ENCODE assay signal across 10 cellular contexts in genomic region chr12:121955258-121956040, GRCh38. TPM values are rescaled to one million over a fixed set of nuclear protein-coding genes. Genes with fewer than 3 reads are reported as not detected.
DNase-seq lines count a peak whose midpoint lies in the region; ATAC-seq and TF ChIP-seq lines count a peak whose summit lies in the region.
"Had no signal": no experiment of that assay in that cellular context is flagged by ENCODE, and none has a peak within 500 bp of the region (broad histone marks: within the 10 kb centered on the region; RNA-seq: fewer than 3 reads in every experiment).

No MANE protein-coding gene starts in this region.

- no peak for TF ChIP-seq POLR2A in gastroesophageal sphincter (IDR thresholded peaks at IDR 0.05)

- POLR2A ChIA-PET in CD4-positive, alpha-beta T cell (lab: Charles Lee), result no interaction called here

- H3K79me2 ChIP-seq in GM23248 (ENCODE audit: insufficient read depth), result no peaks in the 10 kb centered on the region

- DNase-seq in GM23248, result peak; percentile 56
- peak; percentile 18 for DNase-seq in RPMI8226
- peak; percentile 32 for DNase-seq in superior temporal gyrus (ENCODE audit: extremely low spot score)
- no peak for DNase-seq in dedifferentiated amniotic fluid mesenchymal stem cell (ENCODE audit: extremely low spot score)
- no peak for DNase-seq in NCI-H524 treated with DMSO at 0.1 percent for 48 hours (lab: John Stamatoyannopoulos, UW)
- no peak for DNase-seq in CD4-positive, alpha-beta T cell
- DNase-seq: stimulated activated naive B cell treated with anti-CD40 and anti-IgM and Interleukin-4, amounts not matched to agents 10 μg/mL and 1 μg/mL and 100 μg/mL, for 72 hours had no signal

- H3K4me3 Mint-ChIP-seq in CD4-positive, alpha-beta T cell, result no peak overlapping the region
- H3K4me3 Mint-ChIP-seq: activated naive CD8-positive, alpha-beta T cell; stimulated activated naive B cell treated with anti-CD40 and anti-IgM and Interleukin-4, amounts not matched to agents 10 μg/mL and 1 μg/mL and 100 μg/mL, for 72 hours had no signal

- TF ChIP-seq EP300 in gastroesophageal sphincter (IDR thresholded peaks at IDR 0.05), result no peak

- no peaks in the 10 kb centered on the region for H3K4me1 Mint-ChIP-seq in CD4-positive, alpha-beta T cell (ENCODE audit: low read depth)

- no peaks in the 10 kb centered on the region for H3K27me3 Mint-ChIP-seq in CD4-positive, alpha-beta T cell
- H3K27me3 Mint-ChIP-seq: stimulated activated naive B cell treated with anti-CD40 and anti-IgM and Interleukin-4, amounts not matched to agents 10 μg/mL and 1 μg/mL and 100 μg/mL, for 72 hours had no signal

- H3K9me3 ChIP-seq in GM23248 (ENCODE audit: low read depth), result no peaks in the 10 kb centered on the region
- no peaks in the 10 kb centered on the region for H3K9me3 ChIP-seq in gastroesophageal sphincter
- H3K9me3 ChIP-seq in CD4-positive, alpha-beta T cell (ENCODE audit: control insufficient read depth, low read length), result no peaks in the 10 kb centered on the region
- H3K9me3 ChIP-seq: HAP-1 had no signal

- intact Hi-C loops in CD4-positive, alpha-beta T cell (cut with DNase I, micrococcal nuclease), result no loop called here

- H3K27ac ChIP-seq in GM23248 (no peak overlapping the region), gastroesophageal sphincter (no peak overlapping the region)
- no peak overlapping the region for H3K27ac ChIP-seq in CD4-positive, alpha-beta T cell (ENCODE audit: low read depth, low read length)

- H3K9me2 ChIP-seq in GM23248 (ENCODE audit: insufficient read depth), result no peaks in the 10 kb centered on the region

- 97 to 98% methylated on average over 10 of the region's 10 CpGs for WGBS in GM23248 (ENCODE audit: low coverage in 1 of 2, low lambda C conversion rate in 2 of 2, missing lambda C conversion rate in 2 of 2), 2 experiments
- WGBS in gastroesophageal sphincter (ENCODE audit: low coverage in 1 of 2), 2 donors, result 88 to 92% methylated on average over 4 to 5 of the region's 10 CpGs

- 0 out of 2 replicates have a peak, but pooled peaks cover 3% of the 10 kb centered on the region for H3F3A ChIP-seq in GM23248 (ENCODE audit: insufficient read depth)

- H3K27ac Mint-ChIP-seq in CD4-positive, alpha-beta T cell, result no peak overlapping the region
- H3K27ac Mint-ChIP-seq: activated naive CD8-positive, alpha-beta T cell; stimulated activated naive B cell treated with anti-CD40 and anti-IgM and Interleukin-4, amounts not matched to agents 10 μg/mL and 1 μg/mL and 100 μg/mL, for 72 hours had no signal

- H3K36me3 ChIP-seq in GM23248 (ENCODE audit: low read depth) (no peaks in the 10 kb centered on the region), gastroesophageal sphincter (no peaks in the 10 kb centered on the region)
- H3K36me3 ChIP-seq: HAP-1 had no signal

- no peaks in the 10 kb centered on the region for H3K27me3 ChIP-seq in GM23248 (replicated peaks; ENCODE audit: insufficient read depth)
- H3K27me3 ChIP-seq in gastroesophageal sphincter, result no peaks in the 10 kb centered on the region
- H3K27me3 ChIP-seq in CD4-positive, alpha-beta T cell (ENCODE audit: control insufficient read depth, insufficient read depth, low read length), result no peaks in the 10 kb centered on the region

- H3K4me1 ChIP-seq in GM23248 (ENCODE audit: insufficient read depth), result no peaks in the 10 kb centered on the region
- H3K4me1 ChIP-seq in gastroesophageal sphincter, result no peaks in the 10 kb centered on the region

- no peak overlapping the region for H3K4me3 ChIP-seq in GM23248
- no peak overlapping the region for H3K4me3 ChIP-seq in gastroesophageal sphincter
- H3K4me3 ChIP-seq: HAP-1 had no signal

- in situ Hi-C loops in GM23248 (cut with MboI), result no loop called here

- no peak overlapping the region for H2AFZ ChIP-seq in GM23248

- H3K4me2 ChIP-seq in GM23248 (ENCODE audit: unreplicated experiment), result no peak overlapping the region

- peak; percentile 14 to 49 (median 42) for TF ChIP-seq CTCF in gastroesophageal sphincter (IDR thresholded peaks at IDR 0.05)
- TF ChIP-seq CTCF in CD4-positive, alpha-beta T cell (IDR thresholded peaks at IDR 0.05), result no peak

- no peaks in the 10 kb centered on the region for H4K20me1 ChIP-seq in GM23248 (ENCODE audit: insufficient read depth)

- H3K9me3 Mint-ChIP-seq in CD4-positive, alpha-beta T cell, result no peaks in the 10 kb centered on the region
- H3K9me3 Mint-ChIP-seq: stimulated activated naive B cell treated with anti-CD40 and anti-IgM and Interleukin-4, amounts not matched to agents 10 μg/mL and 1 μg/mL and 100 μg/mL, for 72 hours had no signal

- H3K9ac ChIP-seq in GM23248, result no peak overlapping the region

- no peak for ATAC-seq in gastroesophageal sphincter
- no peak for ATAC-seq in CD4-positive, alpha-beta T cell (ENCODE audit: poor library complexity)

- no peaks in the 10 kb centered on the region for H3K36me3 Mint-ChIP-seq in CD4-positive, alpha-beta T cell (ENCODE audit: low read depth)
- H3K36me3 Mint-ChIP-seq: stimulated activated naive B cell treated with anti-CD40 and anti-IgM and Interleukin-4, amounts not matched to agents 10 μg/mL and 1 μg/mL and 100 μg/mL, for 72 hours had no signal

- CTCF ChIA-PET in CD4-positive, alpha-beta T cell (lab: Charles Lee), result no interaction called here

RNA-seq across cellular contexts. Expression of gene CFAP251, which starts 37.1 kb away (rescaled TPM):
- total RNA-seq in GM23248 (2014; rRNA removed; shearing (Covaris generic)), result 1.6 and 4.4 TPM in 2 replicates
- polyA plus RNA-seq in GM23248 (2016; fragmentation: Nextera tagmentation; extraction: Ambion mirVana), result 0.46 and 0.58 TPM in 2 replicates
- total RNA-seq in gastroesophageal sphincter, result 1 to 10 TPM in 3 of 4 donors, under 1 TPM in 1; 0.35 to 1.9 (median 1.2) TPM
- under 1 TPM; 0.28 to 0.33 TPM for total RNA-seq in CD4-positive, alpha-beta T cell

Comparison
In these comparisons a context has a peak if more than half of its experiments do, and no peak if none do; other contexts are left out.
1. DNase-seq: peak in GM23248 (single experiment), RPMI8226 (single experiment) and superior temporal gyrus (single experiment); none in dedifferentiated amniotic fluid mesenchymal stem cell (single experiment), NCI-H524 treated with DMSO at 0.1 percent for 48 hours (single experiment) and CD4-positive, alpha-beta T cell (0 of 10).